In genomic region chr6:109024784-109025183, GRCh38 we compare ENCODE assay signal across 16 cellular contexts.
DNase-seq lines count a peak whose midpoint lies in the region; ATAC-seq and TF ChIP-seq lines count a peak whose summit lies in the region.
"Had no signal": no experiment of that assay in that cellular context is flagged by ENCODE, and none has a peak within 500 bp of the region (broad histone marks: within the 10 kb centered on the region; RNA-seq: fewer than 3 reads in every experiment).

No MANE protein-coding gene starts in this region.

- no peaks in the 10 kb centered on the region for H3K27me3 Mint-ChIP-seq in CD8-positive, alpha-beta memory T cell
- no peaks in the 10 kb centered on the region for H3K27me3 Mint-ChIP-seq in effector memory CD8-positive, alpha-beta T cell
- H3K27me3 Mint-ChIP-seq: progenitor cell of endocrine pancreas had no signal

- no peak overlapping the region for H2AFZ ChIP-seq in mesenchymal stem cell (ENCODE audit: low read depth, low read length)

- no peak overlapping the region for H3K4me2 ChIP-seq in mesenchymal stem cell (ENCODE audit: low read length, poor library complexity, severe bottlenecking)

- no peak overlapping the region for H3K4me3 ChIP-seq in CD8-positive, alpha-beta memory T cell (ENCODE audit: low read length)
- H3K4me3 ChIP-seq in NB4 (ENCODE audit: low read depth, low read length) (no peak overlapping the region), mesenchymal stem cell (ENCODE audit: insufficient read depth in 1 of 2, low read depth in 1 of 2, low read length in 2 of 2) (no peak overlapping the region)
- H3K4me3 ChIP-seq: tibial artery had no signal

- POLR2A ChIA-PET in CD8-positive, alpha-beta memory T cell (lab: Charles Lee), result no interaction called here

- H3K18ac ChIP-seq in mesenchymal stem cell (ENCODE audit: low read depth in 1 of 2, low read length in 2 of 2), result no peak overlapping the region

- TF ChIP-seq POLR2A in NB4 (IDR thresholded peaks at IDR 0.05; ENCODE audit: extremely low read depth, insufficient read length), result no peak

- peaks cover 44 to 69% (median 66%) of the 10 kb centered on the region in 3 donors for H3K4me1 Mint-ChIP-seq in CD8-positive, alpha-beta memory T cell
- H3K4me1 Mint-ChIP-seq in effector memory CD8-positive, alpha-beta T cell (ENCODE audit: low read depth in 2 of 2), result peaks cover 26 to 45% of the 10 kb centered on the region in 2 donors

- no peak overlapping the region for H2BK12ac ChIP-seq in mesenchymal stem cell (ENCODE audit: low read length in 2 of 2)

- H3K4me3 Mint-ChIP-seq in CD8-positive, alpha-beta memory T cell, result peak overlapping the region in 2 of 7 donors; percentile 8 to 29
- H3K4me3 Mint-ChIP-seq in effector memory CD8-positive, alpha-beta T cell, result no peak overlapping the region

- no peaks in the 10 kb centered on the region for H3K27me3 ChIP-seq in CD8-positive, alpha-beta memory T cell (ENCODE audit: insufficient read depth, low read length, poor library complexity, severe bottlenecking)
- H3K27me3 ChIP-seq in mesenchymal stem cell (ENCODE audit: control insufficient read depth in 1 of 2, insufficient read depth in 1 of 2, low read length in 2 of 2), result no peaks in the 10 kb centered on the region
- H3K27me3 ChIP-seq: tibial artery had no signal

- no peak overlapping the region for H3K14ac ChIP-seq in mesenchymal stem cell (ENCODE audit: low read length in 2 of 2)

- H4K91ac ChIP-seq in mesenchymal stem cell (ENCODE audit: low read length), result no peak overlapping the region

- no peak overlapping the region for H2AK5ac ChIP-seq in mesenchymal stem cell (ENCODE audit: low read length, severe bottlenecking)

- no peak overlapping the region for H3K4ac ChIP-seq in mesenchymal stem cell (ENCODE audit: low read depth in 1 of 2, low read length in 2 of 2)

- DNase-seq in CD8-positive, alpha-beta memory T cell, result no peak
- DNase-seq in NB4 (ENCODE audit: low read depth) (peak; percentile 34), mesenchymal stem cell (peak; percentile 32), middle frontal gyrus (ENCODE audit: extremely low spot score, low spot score) (no peak), NAMALWA (ENCODE audit: low spot score) (no peak), NCI-H526 treated with DMSO at 0.1 percent for 48 hours (lab: John Stamatoyannopoulos, UW) (no peak)
- no peak for DNase-seq in effector memory CD8-positive, alpha-beta T cell
- no peak for DNase-seq in effector CD4-positive, alpha-beta T cell
- DNase-seq: activated CD4-positive, CD25-positive, alpha-beta regulatory T cell; NCI-H1105; NCI-H345; stimulated activated CD4-positive, alpha-beta T cell treated with anti-CD3 and anti-CD28 coated beads, Interleukin-2, amount 100 ng/mL, for 24 hours; tibial artery had no signal

- H3K4me1 ChIP-seq in CD8-positive, alpha-beta memory T cell (ENCODE audit: insufficient read depth, low read length), result peaks cover 30% of the 10 kb centered on the region
- H3K4me1 ChIP-seq in mesenchymal stem cell (ENCODE audit: control insufficient read depth, insufficient read depth, low read depth, low read length), result no peaks in the 10 kb centered on the region

- no peak overlapping the region for H2BK120ac ChIP-seq in mesenchymal stem cell (ENCODE audit: low read depth, low read length)

- no peak overlapping the region for H4K8ac ChIP-seq in mesenchymal stem cell (ENCODE audit: low read length)

- H3K27ac Mint-ChIP-seq in CD8-positive, alpha-beta memory T cell, result peak overlapping the region in 5 of 8 donors; percentile 25 to 68 (median 43)
- peak overlapping the region; percentile 50 to 72 for H3K27ac Mint-ChIP-seq in effector memory CD8-positive, alpha-beta T cell
- H3K27ac Mint-ChIP-seq: progenitor cell of endocrine pancreas had no signal

- no peaks in the 10 kb centered on the region for H3K9me3 ChIP-seq in CD8-positive, alpha-beta memory T cell (ENCODE audit: low read length)
- no peaks in the 10 kb centered on the region for H3K9me3 ChIP-seq in mesenchymal stem cell (ENCODE audit: control insufficient read depth, low read length)
- H3K9me3 ChIP-seq: tibial artery had no signal

- H2BK5ac ChIP-seq in mesenchymal stem cell (ENCODE audit: low read depth, low read length, poor library complexity, severe bottlenecking), result no peak overlapping the region

- ATAC-seq in effector memory CD8-positive, alpha-beta T cell (replicated peaks), result no peak
- ATAC-seq: activated naive CD4-positive, alpha-beta T cell treated with anti-CD3 and anti-CD28 coated beads, Interleukin-2, amount 50 U/mL, for 72 hours; esophagus mucosa had no signal

- peaks cover 0 to 2% (median 2%) of the 10 kb centered on the region in 3 donors for H3K36me3 Mint-ChIP-seq in CD8-positive, alpha-beta memory T cell
- H3K36me3 Mint-ChIP-seq in effector memory CD8-positive, alpha-beta T cell (ENCODE audit: insufficient read depth), result peaks cover 3% of the 10 kb centered on the region
- H3K36me3 Mint-ChIP-seq: activated naive CD4-positive, alpha-beta T cell treated with anti-CD3 and anti-CD28 coated beads, Interleukin-2, amount 50 U/mL, for 72 hours had no signal

- CTCF ChIA-PET in CD8-positive, alpha-beta memory T cell (lab: Charles Lee), result no interaction called here

- no peak overlapping the region for H2BK15ac ChIP-seq in mesenchymal stem cell (ENCODE audit: low read depth, poor library complexity, severe bottlenecking)

- no peak for TF ChIP-seq CTCF in NB4 (IDR thresholded peaks at IDR 0.05; ENCODE audit: low read depth, low read length)

- no peaks in the 10 kb centered on the region for H3K9me3 Mint-ChIP-seq in CD8-positive, alpha-beta memory T cell
- H3K9me3 Mint-ChIP-seq in effector memory CD8-positive, alpha-beta T cell, result no peaks in the 10 kb centered on the region
- H3K9me3 Mint-ChIP-seq: activated naive CD4-positive, alpha-beta T cell treated with anti-CD3 and anti-CD28 coated beads, Interleukin-2, amount 50 U/mL, for 72 hours had no signal

- peaks cover 5% of the 10 kb centered on the region for H3K79me1 ChIP-seq in mesenchymal stem cell (replicated peaks; ENCODE audit: low read length, poor library complexity, severe bottlenecking)

- H3K27ac ChIP-seq in CD8-positive, alpha-beta memory T cell (ENCODE audit: low read depth, low read length), result no peak overlapping the region
- H3K27ac ChIP-seq in mesenchymal stem cell (ENCODE audit: low read length, poor library complexity, severe bottlenecking), result no peak overlapping the region
- H3K27ac ChIP-seq: tibial artery had no signal

- WGBS in mesenchymal stem cell, result 70% methylated on average over 2 of the region's 4 CpGs

- H3K9ac ChIP-seq in mesenchymal stem cell (ENCODE audit: low read length), result no peak overlapping the region

- no peak overlapping the region for H3K23ac ChIP-seq in mesenchymal stem cell (ENCODE audit: low read length in 2 of 2)

- H3K36me3 ChIP-seq in CD8-positive, alpha-beta memory T cell (ENCODE audit: insufficient read depth, low read length), result no peaks in the 10 kb centered on the region
- no peaks in the 10 kb centered on the region for H3K36me3 ChIP-seq in mesenchymal stem cell (ENCODE audit: control insufficient read depth in 1 of 2, insufficient read depth in 2 of 2, low read depth in 1 of 2, low read length in 2 of 2)
- H3K36me3 ChIP-seq: tibial artery had no signal

Comparison
In these comparisons a context has a peak if more than half of its experiments do, and no peak if none do; other contexts are left out.
1. DNase-seq: peak in NB4 (single experiment) and mesenchymal stem cell (single experiment); none in CD8-positive, alpha-beta memory T cell (0 of 5), effector memory CD8-positive, alpha-beta T cell (0 of 3), middle frontal gyrus (single experiment), NAMALWA (single experiment), effector CD4-positive, alpha-beta T cell (single experiment) and NCI-H526 treated with DMSO at 0.1 percent for 48 hours (single experiment).